Comparison of ENCODE assay signal across 14 cellular contexts in genomic region chr3:101900316-101900715, GRCh38.
"Had no signal": no experiment of that assay in that cellular context is flagged by ENCODE, and none has a peak within 500 bp of the region (broad histone marks: within the 10 kb centered on the region; RNA-seq: fewer than 3 reads in every experiment).

No MANE protein-coding gene starts in this region.

- FAIRE-seq: astrocyte, colon, frontal cortex, kidney had no signal

- ATAC-seq: activated naive CD8-positive, alpha-beta T cell treated with anti-CD3 and anti-CD28 coated beads, Interleukin-2, amount 50 U/mL, for 24 hours; heart right ventricle; left ventricle myocardium superior had no signal

- H3K27ac ChIP-seq: heart right ventricle, neutrophil, tibial artery had no signal

- H3K4me3 ChIP-seq: heart right ventricle, tibial artery had no signal

- H3K36me3 ChIP-seq: heart right ventricle, neutrophil, tibial artery had no signal

- H3K27me3 Mint-ChIP-seq: activated CD4-positive, alpha-beta memory T cell treated with anti-CD3 and anti-CD28 coated beads for 36 hours; activated naive CD8-positive, alpha-beta T cell treated with anti-CD3 and anti-CD28 coated beads, Interleukin-2, amount 50 U/mL, for 24 hours; naive B cell had no signal

- H3K36me3 Mint-ChIP-seq: activated CD4-positive, alpha-beta memory T cell treated with anti-CD3 and anti-CD28 coated beads for 36 hours; mesothelial cell of epicardium; naive B cell had no signal

- H3K27ac Mint-ChIP-seq: activated CD4-positive, alpha-beta memory T cell treated with anti-CD3 and anti-CD28 coated beads for 36 hours; activated naive CD8-positive, alpha-beta T cell treated with anti-CD3 and anti-CD28 coated beads, Interleukin-2, amount 50 U/mL, for 24 hours; mesothelial cell of epicardium had no signal

- DNase-seq: activated CD4-positive, alpha-beta memory T cell treated with anti-CD3 and anti-CD28 coated beads for 36 hours; activated CD4-positive, alpha-beta T cell treated with anti-CD3 and anti-CD28 coated beads for 1 hour; activated naive CD4-positive, alpha-beta T cell treated with Interleukin-2 at 50 U/mL for 16 hours; activated naive CD8-positive, alpha-beta T cell treated with anti-CD3 and anti-CD28 coated beads, Interleukin-2, amount 50 U/mL, for 24 hours; heart right ventricle; kidney; left ventricle myocardium superior; naive B cell; tibial artery had no signal

- H3K9me3 ChIP-seq: neutrophil, tibial artery had no signal

- H3K27me3 ChIP-seq: heart right ventricle, neutrophil, tibial artery had no signal

- H3K4me1 ChIP-seq: tibial artery had no signal

- H3K4me3 Mint-ChIP-seq: activated CD4-positive, alpha-beta memory T cell treated with anti-CD3 and anti-CD28 coated beads for 36 hours; activated naive CD8-positive, alpha-beta T cell treated with anti-CD3 and anti-CD28 coated beads, Interleukin-2, amount 50 U/mL, for 24 hours; mesothelial cell of epicardium had no signal
